17 cellular contexts compared by ENCODE assay signal in the genomic region with DNA sequence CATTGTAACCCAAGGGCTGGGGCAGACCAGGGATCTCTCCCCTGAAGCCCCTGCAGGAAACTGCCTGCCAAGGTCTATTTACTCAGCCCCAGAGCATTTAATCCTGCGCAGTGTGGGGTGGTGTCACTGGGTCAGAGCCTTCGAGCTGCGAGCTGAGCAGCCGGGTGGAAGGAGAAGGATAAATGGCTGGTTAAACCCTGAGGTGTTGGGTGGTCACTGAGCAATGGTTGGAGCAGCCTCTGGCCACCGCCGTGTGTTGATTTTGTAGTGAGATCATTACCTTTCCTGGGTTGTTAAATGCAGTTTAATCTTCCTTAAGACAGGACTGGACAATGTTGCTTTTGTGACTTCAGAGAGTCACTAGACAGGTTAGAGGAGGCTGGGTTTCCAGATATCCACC.
DNase-seq lines count a peak whose midpoint lies in the region; ATAC-seq and TF ChIP-seq lines count a peak whose summit lies in the region.
"Had no signal": no experiment of that assay in that cellular context is flagged by ENCODE, and none has a peak within 500 bp of the region (broad histone marks: within the 10 kb centered on the region; RNA-seq: fewer than 3 reads in every experiment).

No MANE protein-coding gene starts in this region.

- H3K4me3 Mint-ChIP-seq in CD8-positive, alpha-beta memory T cell = no peak overlapping the region
- H3K4me3 Mint-ChIP-seq: activated naive CD8-positive, alpha-beta T cell treated with anti-CD3 and anti-CD28 coated beads for 36 hours; activated T-cell treated with anti-CD3 and anti-CD28 coated beads, Interleukin-2, amount 50 U/mL, for 4 hours; stimulated activated naive CD8-positive, alpha-beta T cell treated with anti-CD3 and anti-CD28 coated beads, Interleukin-15, amount 100 ng/mL, for 72 hours had no signal

- TF ChIP-seq POLR2A in sigmoid colon (IDR thresholded peaks at IDR 0.05) = no peak

- no peaks in the 10 kb centered on the region for H3K36me3 Mint-ChIP-seq in CD8-positive, alpha-beta memory T cell
- H3K36me3 Mint-ChIP-seq: activated naive CD8-positive, alpha-beta T cell treated with anti-CD3 and anti-CD28 coated beads for 36 hours had no signal

- CTCF ChIA-PET in HEK293 (lab: Yijun Ruan, JAX) = interaction anchor here (0.6 kb wide), 1 partner anchor 95 kb away, joined by 4 read pairs; no protein-coding TSS in a partner anchor
- CTCF ChIA-PET in CD8-positive, alpha-beta memory T cell (lab: Charles Lee) = no interaction called here

- peaks cover 4% of the 10 kb centered on the region; the same call in 1 of the 2 replicates for H3K4me1 ChIP-seq in HEK293 (ENCODE audit: control insufficient read depth, insufficient read depth, low read length)
- H3K4me1 ChIP-seq in lower lobe of right lung = peaks cover 9% of the 10 kb centered on the region
- H3K4me1 ChIP-seq in sigmoid colon = peaks cover 0 to 78% (median 63%) of the 10 kb centered on the region in 4 donors
- H3K4me1 ChIP-seq in CD8-positive, alpha-beta memory T cell (ENCODE audit: insufficient read depth, low read length) = no peaks in the 10 kb centered on the region

- H3K4me1 Mint-ChIP-seq in CD8-positive, alpha-beta memory T cell = no peaks in the 10 kb centered on the region
- H3K4me1 Mint-ChIP-seq: stimulated activated naive CD8-positive, alpha-beta T cell treated with anti-CD3 and anti-CD28 coated beads, Interleukin-15, amount 100 ng/mL, for 72 hours had no signal

- H3K4me3 ChIP-seq in HEK293 (ENCODE audit: low read depth, low read length) (no peak overlapping the region), lower lobe of right lung (no peak overlapping the region), sigmoid colon (no peak overlapping the region)
- H3K4me3 ChIP-seq in CD8-positive, alpha-beta memory T cell (ENCODE audit: low read length) = no peak overlapping the region

- POLR2A ChIA-PET in HEK293 (lab: Yijun Ruan, JAX) = no interaction called here
- POLR2A ChIA-PET in CD8-positive, alpha-beta memory T cell (lab: Charles Lee) = no interaction called here

- TF ChIP-seq CTCF in HEK293 (tag by site-specific recombination; IDR thresholded peaks at IDR 0.05) (no peak), lower lobe of right lung (IDR thresholded peaks at IDR 0.05) (no peak), sigmoid colon (IDR thresholded peaks at IDR 0.05) (no peak)

- intact Hi-C loops in lower lobe of right lung (cut with DNase I) = no loop called here
- intact Hi-C loops in sigmoid colon (cut with DNase I) = no loop called here

- ATAC-seq in lower lobe of right lung = no peak
- ATAC-seq in HG02852 (IDR thresholded peaks at IDR 0.05; ENCODE audit: unreplicated experiment) = no peak
- ATAC-seq: activated T-cell treated with anti-CD3 and anti-CD28 coated beads, Interleukin-2, amount 50 U/mL, for 4 hours; stimulated activated naive CD8-positive, alpha-beta T cell treated with anti-CD3 and anti-CD28 coated beads, Interleukin-15, amount 100 ng/mL, for 72 hours had no signal

- TF ChIP-seq EP300 in sigmoid colon (IDR thresholded peaks at IDR 0.05) = no peak

- no peaks in the 10 kb centered on the region for H3K9me3 Mint-ChIP-seq in CD8-positive, alpha-beta memory T cell
- H3K9me3 Mint-ChIP-seq: activated naive CD8-positive, alpha-beta T cell treated with anti-CD3 and anti-CD28 coated beads for 36 hours; activated T-cell treated with anti-CD3 and anti-CD28 coated beads, Interleukin-2, amount 50 U/mL, for 4 hours; stimulated activated naive CD8-positive, alpha-beta T cell treated with anti-CD3 and anti-CD28 coated beads, Interleukin-15, amount 100 ng/mL, for 72 hours had no signal

- H3K27ac ChIP-seq in HEK293 (ENCODE audit: extremely low read depth, low read depth, low read length) = no peak overlapping the region
- H3K27ac ChIP-seq in lower lobe of right lung = peak overlapping the region; percentile 3
- peak overlapping the region in 3 of 4 donors; percentile 72 to 80 (median 76) for H3K27ac ChIP-seq in sigmoid colon
- no peak overlapping the region for H3K27ac ChIP-seq in CD8-positive, alpha-beta memory T cell (ENCODE audit: low read depth, low read length)

- peaks cover 0 to 3% of the 10 kb centered on the region in 2 donors for H3K27me3 Mint-ChIP-seq in CD8-positive, alpha-beta memory T cell

- H3K27me3 ChIP-seq in lower lobe of right lung (ENCODE audit: low read depth) = no peaks in the 10 kb centered on the region
- H3K27me3 ChIP-seq in sigmoid colon = no peaks in the 10 kb centered on the region
- no peaks in the 10 kb centered on the region for H3K27me3 ChIP-seq in CD8-positive, alpha-beta memory T cell (ENCODE audit: insufficient read depth, low read length, poor library complexity, severe bottlenecking)

- H3K27ac Mint-ChIP-seq in CD8-positive, alpha-beta memory T cell = no peak overlapping the region
- H3K27ac Mint-ChIP-seq: activated naive CD8-positive, alpha-beta T cell treated with anti-CD3 and anti-CD28 coated beads for 36 hours had no signal

- DNase-seq in NCI-H69 (lab: John Stamatoyannopoulos, UW) (peak; percentile 98), lower lobe of right lung (no peak), sigmoid colon (no peak), EL (no peak)
- no peak for DNase-seq in CD8-positive, alpha-beta memory T cell
- DNase-seq: activated naive CD8-positive, alpha-beta T cell treated with anti-CD3 and anti-CD28 coated beads for 36 hours; activated T-cell treated with anti-CD3 and anti-CD28 coated beads, Interleukin-2, amount 50 U/mL, for 4 hours; Calu3; central memory CD4-positive, alpha-beta T cell; effector memory CD4-positive, alpha-beta T cell; kidney glomerular epithelial cell; NCI-H1436 treated with DMSO at 0.1 percent for 48 hours; posterior cingulate gyrus; stimulated activated naive CD8-positive, alpha-beta T cell treated with anti-CD3 and anti-CD28 coated beads, Interleukin-15, amount 100 ng/mL, for 72 hours; T1000 had no signal

- 54 to 67% methylated on average over 6 of the region's 6 CpGs for WGBS in sigmoid colon, 2 donors

- H3K9me3 ChIP-seq in HEK293 (ENCODE audit: control insufficient read depth, insufficient read depth, low read depth, low read length) (no peaks in the 10 kb centered on the region), lower lobe of right lung (no peaks in the 10 kb centered on the region), sigmoid colon (no peaks in the 10 kb centered on the region)
- no peaks in the 10 kb centered on the region for H3K9me3 ChIP-seq in CD8-positive, alpha-beta memory T cell (ENCODE audit: low read length)

- H3K36me3 ChIP-seq in HEK293 (ENCODE audit: control insufficient read depth in 2 of 2, insufficient read depth in 1 of 2, low read length in 2 of 2) (no peaks in the 10 kb centered on the region), lower lobe of right lung (no peaks in the 10 kb centered on the region), sigmoid colon (no peaks in the 10 kb centered on the region)
- H3K36me3 ChIP-seq in CD8-positive, alpha-beta memory T cell (ENCODE audit: insufficient read depth, low read length) = no peaks in the 10 kb centered on the region

TF ChIP-seq in HEK293, 187 proteins besides CTCF, POLR2A, EP300 and RAD21:
- no peak for TF ChIP-seq ZNF2 (tag by site-specific recombination; IDR thresholded peaks at IDR 0.05)
- no peak for TF ChIP-seq ZNF202 (tag by site-specific recombination; IDR thresholded peaks at IDR 0.05; ENCODE audit: borderline replicate concordance)
- TF ChIP-seq ZNF837 (tag by site-specific recombination; IDR thresholded peaks at IDR 0.05) = no peak
- peak; percentile 21; the same call in 1 of the 2 replicates for TF ChIP-seq ZIC2 (tag by site-specific recombination; IDR thresholded peaks at IDR 0.05)
- TF ChIP-seq, protein P1, sequence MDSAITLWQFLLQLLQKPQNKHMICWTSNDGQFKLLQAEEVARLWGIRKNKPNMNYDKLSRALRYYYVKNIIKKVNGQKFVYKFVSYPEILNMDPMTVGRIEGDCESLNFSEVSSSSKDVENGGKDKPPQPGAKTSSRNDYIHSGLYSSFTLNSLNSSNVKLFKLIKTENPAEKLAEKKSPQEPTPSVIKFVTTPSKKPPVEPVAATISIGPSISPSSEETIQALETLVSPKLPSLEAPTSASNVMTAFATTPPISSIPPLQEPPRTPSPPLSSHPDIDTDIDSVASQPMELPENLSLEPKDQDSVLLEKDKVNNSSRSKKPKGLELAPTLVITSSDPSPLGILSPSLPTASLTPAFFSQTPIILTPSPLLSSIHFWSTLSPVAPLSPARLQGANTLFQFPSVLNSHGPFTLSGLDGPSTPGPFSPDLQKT (IDR thresholded peaks at IDR 0.05; ENCODE audit: borderline replicate concordance, low read depth, low read length) = no peak
- TF ChIP-seq ZFP3 (tag by site-specific recombination; IDR thresholded peaks at IDR 0.05; ENCODE audit: low read depth) = no peak
- TF ChIP-seq ZNF341 (tag by site-specific recombination; IDR thresholded peaks at IDR 0.05; ENCODE audit: low read depth) = peak; percentile 80

Comparison
In these comparisons a context has a peak if more than half of its experiments do, and no peak if none do; other contexts are left out.
1. H3K27ac ChIP-seq: peak in lower lobe of right lung (single experiment) and sigmoid colon (3 of 4); none in HEK293 (single experiment) and CD8-positive, alpha-beta memory T cell (single experiment).